ENCODE assay signal across 12 cellular contexts in the genomic region with DNA sequence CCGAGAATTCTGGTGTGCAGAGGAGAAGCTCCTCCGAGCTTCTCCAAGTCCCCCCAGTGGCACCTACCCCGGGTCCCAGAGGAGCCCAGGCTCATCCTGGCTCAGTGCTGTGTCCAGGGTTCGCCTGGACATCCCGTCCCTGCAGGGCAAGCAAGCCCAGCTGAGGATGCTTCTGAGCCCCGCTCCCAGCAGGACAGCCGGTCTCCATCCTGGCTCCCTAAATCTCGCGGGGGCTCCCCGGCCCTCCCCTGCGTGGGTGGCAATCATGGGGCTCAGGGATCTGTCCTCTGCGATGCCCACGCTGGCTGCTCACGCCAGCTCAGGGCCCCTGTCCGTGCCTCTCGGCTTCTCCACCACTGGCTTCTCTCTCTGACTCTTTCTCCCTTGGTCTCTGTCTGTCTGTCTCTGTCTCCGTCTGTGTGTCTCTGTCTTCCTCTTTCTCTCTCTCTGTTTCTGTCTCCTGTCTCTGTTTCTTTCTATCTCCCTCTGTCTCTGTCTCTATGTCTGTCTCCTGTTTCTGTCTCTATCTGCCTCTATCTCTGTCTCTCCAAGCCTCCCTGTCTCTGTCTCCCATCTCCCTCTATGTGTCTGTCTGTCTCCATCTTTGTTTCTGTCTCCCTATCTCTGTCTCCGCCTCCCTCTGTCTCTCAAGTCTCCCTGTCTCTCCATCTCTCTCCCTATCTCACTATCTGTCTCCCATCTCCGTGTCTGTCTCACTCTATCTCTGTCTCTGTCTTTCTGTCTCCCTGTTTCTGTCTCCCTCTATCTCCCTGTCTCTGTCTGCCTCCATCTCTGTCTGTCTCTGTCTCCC. TPM values are rescaled to one million over a fixed set of nuclear protein-coding genes. Genes with fewer than 3 reads are reported as not detected.
DNase-seq lines count a peak whose midpoint lies in the region; ATAC-seq, FAIRE-seq and TF ChIP-seq lines count a peak whose summit lies in the region.
"Had no signal": no experiment of that assay in that cellular context is flagged by ENCODE, and none has a peak within 500 bp of the region (broad histone marks: within the 10 kb centered on the region; RNA-seq: fewer than 3 reads in every experiment).

No MANE protein-coding gene starts in this region.

- TF ChIP-seq CTCF in GM12878 (IDR thresholded peaks at IDR 0.05 in 2 of 3, conservative IDR thresholded peaks at IDR 0.05 in 1 of 3; ENCODE audit: control insufficient read depth in 2 of 3, extremely low read depth in 1 of 3, insufficient read depth in 1 of 3, low read depth in 3 of 3, low read length in 3 of 3), result no peak

- peak overlapping the region in 1 of 2 donors; percentile 5 for H3K27ac Mint-ChIP-seq in natural killer cell treated with Interleukin-12 subunit alpha and Interleukin-12 subunit beta and Interleukin-15 and Interleukin-18, amount 100 ng/mL, for 72 hours

- ATAC-seq in GM12878, result peak; percentile 6; the same call in 1 of the 3 replicates
- ATAC-seq in natural killer cell treated with Interleukin-12 subunit alpha and Interleukin-12 subunit beta and Interleukin-15 and Interleukin-18, amount 100 ng/mL, for 72 hours, result peak; percentile 2 to 16

- H3K4me3 Mint-ChIP-seq in natural killer cell treated with Interleukin-12 subunit alpha and Interleukin-12 subunit beta and Interleukin-15 and Interleukin-18, amount 100 ng/mL, for 72 hours, result no peak overlapping the region

- TSS peak; percentile 56 for BruUV-seq in GM12878 (replicated peaks; lab: Mats Ljungman, UMichigan)

- no peaks in the 10 kb centered on the region for H4K20me1 ChIP-seq in BLaER1
- H4K20me1 ChIP-seq in GM12878 (ENCODE audit: control insufficient read depth, insufficient read depth), result no peaks in the 10 kb centered on the region

- POLR2A ChIA-PET in GM12878 (lab: Charles Lee), result no interaction called here

- no peaks in the 10 kb centered on the region for H3K79me2 ChIP-seq in GM12878 (ENCODE audit: control insufficient read depth, insufficient read depth, low read length)

- H3K9ac ChIP-seq in BLaER1 (no peak overlapping the region), GM12878 (ENCODE audit: control insufficient read depth, insufficient read depth, low read length) (no peak overlapping the region)

- SMC1A ChIA-PET in GM12878 (lab: Charles Lee; ENCODE audit: uncharacterized antibody, unreplicated experiment), result no interaction called here

- peak; percentile 24 for TF ChIP-seq POLR2A in GM19099 (IDR thresholded peaks at IDR 0.05; ENCODE audit: extremely low read depth, insufficient read length, low read depth)
- no peak; the same call in 1 of the 2 replicates for TF ChIP-seq POLR2A in GM12878 (IDR thresholded peaks at IDR 0.05; ENCODE audit: low read depth, low read length)

- H3K27ac ChIP-seq in BLaER1 (peak overlapping the region; percentile 41; the same call in 1 of the 2 replicates), GM12878 (ENCODE audit: control insufficient read depth, insufficient read depth) (no peak overlapping the region)
- H3K27ac ChIP-seq: colonic mucosa had no signal

- intact Hi-C loops in GM12878 (cut with micrococcal nuclease; ENCODE audit: unreplicated experiment), result no loop called here

- H3K9me3 Mint-ChIP-seq in natural killer cell treated with Interleukin-12 subunit alpha and Interleukin-12 subunit beta and Interleukin-15 and Interleukin-18, amount 100 ng/mL, for 72 hours, result peaks cover 15% of the 10 kb centered on the region

- H3K9me3 ChIP-seq in BLaER1 (peaks cover 45% of the 10 kb centered on the region), GM12878 (replicated peaks; ENCODE audit: control insufficient read depth, insufficient read depth, low read length) (peaks cover 23% of the 10 kb centered on the region)
- H3K9me3 ChIP-seq: colonic mucosa had no signal

- H3K36me3 ChIP-seq in BLaER1, result peaks cover 83% of the 10 kb centered on the region
- H3K36me3 ChIP-seq in GM12878 (ENCODE audit: control insufficient read depth in 2 of 2, insufficient read depth in 2 of 2, low read length in 1 of 2), result peaks cover 30 to 32% of the 10 kb centered on the region in 2 experiments
- H3K36me3 ChIP-seq: colonic mucosa had no signal

- in situ Hi-C loops in GM12878 (cut with MboI), result no loop called here

- no peak for FAIRE-seq in GM12878 (lab: Jason Lieb, UNC)

- H2AFZ ChIP-seq in GM12878 (ENCODE audit: control insufficient read depth, low read depth, low read length), result no peak overlapping the region

- peaks cover 12 to 18% of the 10 kb centered on the region in 2 donors for H3K4me1 Mint-ChIP-seq in natural killer cell treated with Interleukin-12 subunit alpha and Interleukin-12 subunit beta and Interleukin-15 and Interleukin-18, amount 100 ng/mL, for 72 hours (ENCODE audit: low read depth in 2 of 2)

- CTCF ChIA-PET in GM12878 (lab: Yijun Ruan, JAX), result no interaction called here

- RAD21 ChIA-PET in GM12878 (lab: Charles Lee; ENCODE audit: unreplicated experiment), result no interaction called here

- H3K36me3 Mint-ChIP-seq in natural killer cell treated with Interleukin-12 subunit alpha and Interleukin-12 subunit beta and Interleukin-15 and Interleukin-18, amount 100 ng/mL, for 72 hours, result peaks cover 33% of the 10 kb centered on the region

- H3K4me1 ChIP-seq in BLaER1 (peaks cover 16% of the 10 kb centered on the region), GM12878 (ENCODE audit: control insufficient read depth, insufficient read depth, low read length) (no peaks in the 10 kb centered on the region)
- H3K4me1 ChIP-seq: colonic mucosa had no signal

- H3K27me3 ChIP-seq in BLaER1, result no peaks in the 10 kb centered on the region
- H3K27me3 ChIP-seq in GM12878 (replicated peaks in 1 of 2; ENCODE audit: control insufficient read depth in 2 of 2, insufficient read depth in 2 of 2, low read length in 1 of 2), result no peaks in the 10 kb centered on the region
- H3K27me3 ChIP-seq: colonic mucosa had no signal

- WGBS in GM12878 (ENCODE audit: insufficient coverage, insufficient replicate concordance, low lambda C conversion rate, missing lambda C conversion rate), result 82% methylated on average over 15 of the region's 19 CpGs

- TF ChIP-seq RAD21 in GM12878 (IDR thresholded peaks at IDR 0.05; ENCODE audit: insufficient read depth, low read depth, low read length), result no peak

- no peaks in the 10 kb centered on the region for H3K27me3 Mint-ChIP-seq in natural killer cell treated with Interleukin-12 subunit alpha and Interleukin-12 subunit beta and Interleukin-15 and Interleukin-18, amount 100 ng/mL, for 72 hours

- no peak for TF ChIP-seq EP300 in GM12878 (IDR thresholded peaks at IDR 0.05; ENCODE audit: borderline replicate concordance in 1 of 2, control insufficient read depth in 1 of 2, low read depth in 2 of 2, low read length in 2 of 2)

- no peak overlapping the region for H3K4me2 ChIP-seq in BLaER1
- H3K4me2 ChIP-seq in GM12878 (ENCODE audit: control insufficient read depth, insufficient read depth), result no peak overlapping the region

- no peak for DNase-seq in GM12878 (ENCODE audit: low read depth, low spot score)
- DNase-seq in natural killer cell treated with Interleukin-12 subunit alpha and Interleukin-12 subunit beta and Interleukin-15 and Interleukin-18, amount 100 ng/mL, for 72 hours (ENCODE audit: low spot score), result no peak
- no peak for DNase-seq in NCI-H2081 treated with DMSO at 0.1 percent for 48 hours (lab: John Stamatoyannopoulos, UW)
- DNase-seq in CD1c-positive myeloid dendritic cell (ENCODE audit: extremely low spot score), result no peak
- DNase-seq in H4 (ENCODE audit: low spot score), result no peak
- DNase-seq: colonic mucosa; KG1; NCI-H2029 treated with DMSO at 0.1 percent for 48 hours; nucleus accumbens; stimulated activated CD4-positive, alpha-beta T cell treated with anti-CD3 and anti-CD28 coated beads, Interleukin-15, amount 100 ng/mL, for 24 hours had no signal

- H3K4me3 ChIP-seq in BLaER1 (no peak overlapping the region), GM12878 (no peak overlapping the region)
- H3K4me3 ChIP-seq: colonic mucosa had no signal

RNA-seq across cellular contexts. Expression of gene SLC25A6, which starts 27.8 kb away (rescaled TPM):
- total RNA-seq in GM12878 (2013; cell fraction: nucleolus; rRNA removed), result 200 and 249 TPM in 2 replicates
- total RNA-seq in GM12878 (2014; rRNA removed) (225 and 293 TPM in 2 replicates), GM12878 (2014; rRNA removed; fragmentation: Illumina TruSeq; extraction: Trizol) (261 and 287 TPM in 2 replicates), GM12878 (2021) (632 and 654 TPM in 2 replicates)
- polyA plus RNA-seq in GM12878 (2011; ENCODE audit: low read depth), result 286 TPM
- polyA plus RNA-seq in GM12878 (2011; rRNA removed) (157 and 352 TPM in 2 replicates), GM12878 (2014; fragmentation: Illumina TruSeq; extraction: Trizol) (34.2 and 187 TPM in 2 replicates), GM12878 (2014; fragmentation: Nextera tagmentation; extraction: Ambion mirVana) (100 to 1,000 TPM in 1 of 2 experiments, 10 to 100 TPM in 1; 61.9 to 127 TPM), GM12878 (2014; rRNA removed) (642 and 753 TPM in 2 replicates), GM12878 (2016; fragmentation: Nextera tagmentation; extraction: Ambion mirVana) (100 to 1,000 TPM; 447 to 454 TPM)
- polyA plus RNA-seq in GM12878 (2011; cell fraction: cytosol; rRNA removed), result 683 and 869 TPM in 2 replicates
- polyA plus RNA-seq in GM12878 (2011; cell fraction: nucleus; rRNA removed), result 295 and 304 TPM in 2 replicates
- polyA plus RNA-seq in GM12878 (2012), result 757 and 810 TPM in 2 replicates
- 274 and 515 TPM in 2 replicates for polyA minus RNA-seq in GM12878 (2011; rRNA and poly(A)+ RNA removed)
- 253 and 254 TPM in 2 replicates for polyA minus RNA-seq in GM12878 (2011; cell fraction: cytosol; rRNA and poly(A)+ RNA removed)
- 107 and 179 TPM in 2 replicates for polyA minus RNA-seq in GM12878 (2011; cell fraction: nucleus; rRNA and poly(A)+ RNA removed)
- 100 to 1,000 TPM; 224 to 343 TPM for total RNA-seq in natural killer cell treated with Interleukin-12 subunit alpha and Interleukin-12 subunit beta and Interleukin-15 and Interleukin-18, amount 100 ng/mL, for 72 hours
- total RNA-seq in H4 (2014; rRNA removed; shearing (Covaris generic)), result 245 and 252 TPM in 2 replicates

RNA-seq across cellular contexts. Expression of gene ASMTL, which starts 33.0 kb away (rescaled TPM):
- total RNA-seq in GM12878 (2013; cell fraction: nucleolus; rRNA removed), result 32.4 and 34.7 TPM in 2 replicates
- total RNA-seq in GM12878 (2014; rRNA removed) (21.7 and 32.2 TPM in 2 replicates), GM12878 (2014; rRNA removed; fragmentation: Illumina TruSeq; extraction: Trizol) (15.5 and 18.1 TPM in 2 replicates), GM12878 (2021) (46.6 and 46.8 TPM in 2 replicates)
- polyA plus RNA-seq in GM12878 (2011; ENCODE audit: low read depth), result 14.8 TPM
- polyA plus RNA-seq in GM12878 (2011; rRNA removed) (24.5 and 51.9 TPM in 2 replicates), GM12878 (2014; fragmentation: Illumina TruSeq; extraction: Trizol) (8.5 and 14.3 TPM in 2 replicates), GM12878 (2014; fragmentation: Nextera tagmentation; extraction: Ambion mirVana) (1 to 10 TPM; 1.6 to 3.8 TPM), GM12878 (2014; rRNA removed) (44.6 and 48.4 TPM in 2 replicates), GM12878 (2016; fragmentation: Nextera tagmentation; extraction: Ambion mirVana) (10 to 100 TPM; 32.1 to 34.4 TPM)
- polyA plus RNA-seq in GM12878 (2011; cell fraction: cytosol; rRNA removed), result 54.2 and 67.8 TPM in 2 replicates
- polyA plus RNA-seq in GM12878 (2011; cell fraction: nucleus; rRNA removed), result 97.6 and 127 TPM in 2 replicates
- polyA plus RNA-seq in GM12878 (2012), result 42.3 and 47.5 TPM in 2 replicates
- polyA minus RNA-seq in GM12878 (2011; rRNA and poly(A)+ RNA removed), result 31.2 and 53.8 TPM in 2 replicates
- 20.7 and 21.2 TPM in 2 replicates for polyA minus RNA-seq in GM12878 (2011; cell fraction: cytosol; rRNA and poly(A)+ RNA removed)
- polyA minus RNA-seq in GM12878 (2011; cell fraction: nucleus; rRNA and poly(A)+ RNA removed), result 17.2 and 27.9 TPM in 2 replicates
- total RNA-seq in natural killer cell treated with Interleukin-12 subunit alpha and Interleukin-12 subunit beta and Interleukin-15 and Interleukin-18, amount 100 ng/mL, for 72 hours, result 10 to 100 TPM; 84.8 to 94.2 TPM
- total RNA-seq in H4 (2014; rRNA removed; shearing (Covaris generic)), result 0.72 and 5.0 TPM in 2 replicates
